In the genomic region with DNA sequence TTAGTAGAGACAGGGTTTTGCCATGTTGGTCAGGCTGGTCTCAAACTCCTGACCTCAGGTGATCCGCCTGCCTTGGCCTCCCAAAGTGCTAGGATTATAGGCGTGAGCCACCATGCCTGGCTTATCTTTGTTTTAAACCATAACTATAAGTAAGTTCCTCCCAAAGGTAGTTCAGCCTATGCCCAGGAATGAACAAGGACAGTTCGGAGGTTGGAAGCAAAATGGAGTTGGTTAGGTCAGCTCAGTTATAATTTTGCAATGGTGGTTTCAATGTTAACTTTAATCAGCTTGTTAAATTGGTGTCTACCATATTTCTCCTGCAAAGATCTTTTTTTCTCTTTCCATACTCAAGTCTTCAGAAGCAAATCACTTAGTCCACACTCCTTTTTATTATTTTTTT, we compare ENCODE assay signal across 1 cellular context. TPM values are rescaled to one million over a fixed set of nuclear protein-coding genes. Genes with fewer than 3 reads are reported as not detected.
"Had no signal": no experiment of that assay in that cellular context is flagged by ENCODE, and none has a peak within 500 bp of the region (broad histone marks: within the 10 kb centered on the region; RNA-seq: fewer than 3 reads in every experiment).

No MANE protein-coding gene starts in this region.

RNA-seq across cellular contexts. Expression of gene DRAM1, which starts 9.8 kb away (rescaled TPM):
- total RNA-seq: OCI-LY7 had no signal
